Comparison of ENCODE assay signal across 8 cellular contexts in the genomic region with DNA sequence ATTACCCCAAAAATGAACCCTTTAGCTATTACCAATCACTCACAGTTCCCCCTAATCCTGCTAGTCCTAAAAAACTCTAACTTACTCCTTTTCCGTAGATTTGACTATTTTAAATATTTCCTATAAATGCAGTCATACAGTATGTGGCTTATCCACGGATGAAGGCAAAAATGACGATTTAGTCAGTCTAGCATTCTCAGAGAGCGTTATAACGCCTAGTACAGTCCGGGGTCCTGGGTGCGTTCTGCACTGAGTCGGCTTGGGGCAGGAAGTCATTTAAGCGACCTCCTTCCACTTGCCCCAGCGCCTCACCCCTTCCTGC. TPM values are rescaled to one million over a fixed set of nuclear protein-coding genes. Genes with fewer than 3 reads are reported as not detected.
DNase-seq lines count a peak whose midpoint lies in the region; ATAC-seq and TF ChIP-seq lines count a peak whose summit lies in the region.

No MANE protein-coding gene starts in this region.

- peak overlapping the region; percentile 96 for H3K4me3 ChIP-seq in AG09309 (ENCODE audit: control insufficient read depth, low read depth, low read length)
- peak overlapping the region; percentile 69; the same call in 1 of the 2 replicates for H3K4me3 ChIP-seq in iPS DF 6.9 (ENCODE audit: low read length)

- peak overlapping the region; percentile 92 for H3K4me3 Mint-ChIP-seq in T-helper 17 cell

- DNase-seq in AG09309 (ENCODE audit: low read depth): no peak
- no peak for DNase-seq in T-helper 17 cell
- DNase-seq in iPS DF 6.9 (ENCODE audit: low read depth, low spot score): no peak
- DNase-seq in substantia nigra (lab: John Stamatoyannopoulos, UW): no peak
- DNase-seq in NCI-H2107 treated with DMSO at 0.1 percent for 48 hours (lab: John Stamatoyannopoulos, UW; ENCODE audit: unreplicated experiment): no peak
- no peak for DNase-seq in activated CD4-positive, alpha-beta T cell treated with anti-CD3 and anti-CD28 coated beads for 48 hours

- no CpG with 5 or more reads among the region's 10 CpGs for WGBS in iPS DF 6.9 (ENCODE audit: insufficient coverage, insufficient read length)

- ATAC-seq in GM21367 (IDR thresholded peaks at IDR 0.05; ENCODE audit: unreplicated experiment): peak; percentile 80
- ATAC-seq in T-helper 17 cell: no peak
- no peak for ATAC-seq in GM21825 (IDR thresholded peaks at IDR 0.05; ENCODE audit: unreplicated experiment)

- peaks cover under 1% of the 10 kb centered on the region for H3K36me3 Mint-ChIP-seq in T-helper 17 cell (ENCODE audit: low read depth)

- peaks cover 21% of the 10 kb centered on the region for H3K4me1 Mint-ChIP-seq in T-helper 17 cell

- H3K27me3 ChIP-seq in iPS DF 6.9 (ENCODE audit: control insufficient read depth, insufficient read depth, low read length): no peaks in the 10 kb centered on the region

- H3K27ac ChIP-seq in iPS DF 6.9 (ENCODE audit: low read length): no peak overlapping the region
- H3K27ac ChIP-seq in substantia nigra (ENCODE audit: low read depth, low read length, poor library complexity, severe bottlenecking): peak overlapping the region; percentile 97

- H3K9me3 ChIP-seq in T-helper 17 cell (ENCODE audit: control insufficient read depth, low read length, poor library complexity, severe bottlenecking): no peaks in the 10 kb centered on the region
- no peaks in the 10 kb centered on the region for H3K9me3 ChIP-seq in iPS DF 6.9 (ENCODE audit: control insufficient read depth, insufficient read depth, low read length)

- no peaks in the 10 kb centered on the region for H3K36me3 ChIP-seq in iPS DF 6.9 (ENCODE audit: control insufficient read depth, insufficient read depth, low read length)

- no peaks in the 10 kb centered on the region for H3K4me1 ChIP-seq in iPS DF 6.9 (ENCODE audit: control insufficient read depth, insufficient read depth, low read length)

- no peak for TF ChIP-seq CTCF in AG09309 (IDR thresholded peaks at IDR 0.05; ENCODE audit: control insufficient read depth, insufficient read depth, low read depth, low read length, missing control alignments)

- peak overlapping the region; percentile 95 for H3K27ac Mint-ChIP-seq in T-helper 17 cell

- no peaks in the 10 kb centered on the region for H3K27me3 Mint-ChIP-seq in T-helper 17 cell

RNA-seq across cellular contexts. Expression of a gene that starts 0.5 kb away (rescaled TPM):
- total RNA-seq in T-helper 17 cell: 10 to 100 TPM; 11.5 to 15.2 TPM

RNA-seq across cellular contexts. Expression of a gene that starts 7.2 kb away (rescaled TPM):
- 10 to 100 TPM in 1 of 2 donors, 1 to 10 TPM in 1; 9.7 to 10.4 TPM for total RNA-seq in T-helper 17 cell

RNA-seq across cellular contexts. Expression of a gene that starts 45.0 kb away (rescaled TPM):
- 1 to 10 TPM; 8.8 to 9.1 TPM for total RNA-seq in T-helper 17 cell
